1 cellular context compared by ENCODE assay signal in the genomic region with DNA sequence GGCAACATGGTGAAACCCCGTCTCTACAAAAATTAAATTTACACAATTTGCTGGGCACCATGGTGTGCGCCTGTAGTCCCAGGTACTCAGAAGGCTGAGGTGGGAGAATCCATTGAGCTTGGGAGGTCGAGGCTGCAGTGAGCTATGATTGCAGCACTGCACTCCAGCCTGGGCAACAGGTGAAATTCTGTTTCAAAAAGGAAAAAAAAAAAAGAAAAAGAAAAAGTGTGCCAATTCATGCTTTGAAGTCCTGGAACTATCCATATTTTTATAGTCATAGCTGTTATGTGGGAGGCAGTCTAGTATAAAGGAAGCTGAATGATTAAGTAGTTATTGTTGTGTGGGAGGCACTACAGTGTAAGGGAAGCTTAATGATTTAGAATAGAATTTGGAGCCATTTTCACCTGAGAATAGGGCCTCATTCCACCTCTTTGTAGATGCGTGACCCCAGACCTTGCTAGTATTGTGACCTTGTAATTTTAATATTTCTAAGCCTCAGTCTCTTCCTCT.
TF ChIP-seq lines count a peak whose summit lies in the region.

No MANE protein-coding gene starts in this region.

TF ChIP-seq in HEK293, 187 proteins besides CTCF, POLR2A, EP300 and RAD21 (continued from another document):
- TF ChIP-seq, protein P1, sequence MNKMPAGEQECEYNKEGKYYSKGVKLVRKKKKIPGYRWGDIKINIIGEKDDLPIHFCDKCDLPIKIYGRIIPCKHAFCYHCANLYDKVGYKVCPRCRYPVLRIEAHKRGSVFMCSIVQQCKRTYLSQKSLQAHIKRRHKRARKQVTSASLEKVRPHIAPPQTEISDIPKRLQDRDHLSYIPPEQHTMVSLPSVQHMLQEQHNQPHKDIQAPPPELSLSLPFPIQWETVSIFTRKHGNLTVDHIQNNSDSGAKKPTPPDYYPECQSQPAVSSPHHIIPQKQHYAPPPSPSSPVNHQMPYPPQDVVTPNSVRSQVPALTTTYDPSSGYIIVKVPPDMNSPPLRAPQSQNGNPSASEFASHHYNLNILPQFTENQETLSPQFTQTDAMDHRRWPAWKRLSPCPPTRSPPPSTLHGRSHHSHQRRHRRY (tag by site-specific recombination; IDR thresholded peaks at IDR 0.05), result no peak
- TF ChIP-seq, protein P2, sequence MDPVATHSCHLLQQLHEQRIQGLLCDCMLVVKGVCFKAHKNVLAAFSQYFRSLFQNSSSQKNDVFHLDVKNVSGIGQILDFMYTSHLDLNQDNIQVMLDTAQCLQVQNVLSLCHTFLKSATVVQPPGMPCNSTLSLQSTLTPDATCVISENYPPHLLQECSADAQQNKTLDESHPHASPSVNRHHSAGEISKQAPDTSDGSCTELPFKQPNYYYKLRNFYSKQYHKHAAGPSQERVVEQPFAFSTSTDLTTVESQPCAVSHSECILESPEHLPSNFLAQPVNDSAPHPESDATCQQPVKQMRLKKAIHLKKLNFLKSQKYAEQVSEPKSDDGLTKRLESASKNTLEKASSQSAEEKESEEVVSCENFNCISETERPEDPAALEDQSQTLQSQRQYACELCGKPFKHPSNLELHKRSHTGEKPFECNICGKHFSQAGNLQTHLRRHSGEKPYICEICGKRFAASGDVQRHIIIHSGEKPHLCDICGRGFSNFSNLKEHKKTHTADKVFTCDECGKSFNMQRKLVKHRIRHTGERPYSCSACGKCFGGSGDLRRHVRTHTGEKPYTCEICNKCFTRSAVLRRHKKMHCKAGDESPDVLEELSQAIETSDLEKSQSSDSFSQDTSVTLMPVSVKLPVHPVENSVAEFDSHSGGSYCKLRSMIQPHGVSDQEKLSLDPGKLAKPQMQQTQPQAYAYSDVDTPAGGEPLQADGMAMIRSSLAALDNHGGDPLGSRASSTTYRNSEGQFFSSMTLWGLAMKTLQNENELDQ (tag by site-specific recombination; IDR thresholded peaks at IDR 0.05; ENCODE audit: low read depth), result no peak
- TF ChIP-seq SCRT2 (tag by site-specific recombination; IDR thresholded peaks at IDR 0.05) (peak; percentile 57; the same call in 1 of the 2 replicates), ZNF174 (tag by site-specific recombination; IDR thresholded peaks at IDR 0.05) (no peak), ZNF146 (tag by site-specific recombination; IDR thresholded peaks at IDR 0.05) (no peak), ZNF707 (tag by site-specific recombination; IDR thresholded peaks at IDR 0.05) (no peak), ZFP41 (tag by site-specific recombination; IDR thresholded peaks at IDR 0.05; ENCODE audit: borderline replicate concordance) (no peak), ZNF843 (tag by site-specific recombination; IDR thresholded peaks at IDR 0.05) (no peak), SCRT1 (tag by site-specific recombination; IDR thresholded peaks at IDR 0.05; ENCODE audit: borderline replicate concordance) (peak; percentile 67)
- TF ChIP-seq, protein P3, sequence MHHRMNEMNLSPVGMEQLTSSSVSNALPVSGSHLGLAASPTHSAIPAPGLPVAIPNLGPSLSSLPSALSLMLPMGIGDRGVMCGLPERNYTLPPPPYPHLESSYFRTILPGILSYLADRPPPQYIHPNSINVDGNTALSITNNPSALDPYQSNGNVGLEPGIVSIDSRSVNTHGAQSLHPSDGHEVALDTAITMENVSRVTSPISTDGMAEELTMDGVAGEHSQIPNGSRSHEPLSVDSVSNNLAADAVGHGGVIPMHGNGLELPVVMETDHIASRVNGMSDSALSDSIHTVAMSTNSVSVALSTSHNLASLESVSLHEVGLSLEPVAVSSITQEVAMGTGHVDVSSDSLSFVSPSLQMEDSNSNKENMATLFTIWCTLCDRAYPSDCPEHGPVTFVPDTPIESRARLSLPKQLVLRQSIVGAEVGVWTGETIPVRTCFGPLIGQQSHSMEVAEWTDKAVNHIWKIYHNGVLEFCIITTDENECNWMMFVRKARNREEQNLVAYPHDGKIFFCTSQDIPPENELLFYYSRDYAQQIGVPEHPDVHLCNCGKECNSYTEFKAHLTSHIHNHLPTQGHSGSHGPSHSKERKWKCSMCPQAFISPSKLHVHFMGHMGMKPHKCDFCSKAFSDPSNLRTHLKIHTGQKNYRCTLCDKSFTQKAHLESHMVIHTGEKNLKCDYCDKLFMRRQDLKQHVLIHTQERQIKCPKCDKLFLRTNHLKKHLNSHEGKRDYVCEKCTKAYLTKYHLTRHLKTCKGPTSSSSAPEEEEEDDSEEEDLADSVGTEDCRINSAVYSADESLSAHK (tag by site-specific recombination; IDR thresholded peaks at IDR 0.05), result no peak
TF ChIP-seq in HEK293: peak in this region for 3.
